Comparison of ENCODE assay signal across 8 cellular contexts in the genomic region with DNA sequence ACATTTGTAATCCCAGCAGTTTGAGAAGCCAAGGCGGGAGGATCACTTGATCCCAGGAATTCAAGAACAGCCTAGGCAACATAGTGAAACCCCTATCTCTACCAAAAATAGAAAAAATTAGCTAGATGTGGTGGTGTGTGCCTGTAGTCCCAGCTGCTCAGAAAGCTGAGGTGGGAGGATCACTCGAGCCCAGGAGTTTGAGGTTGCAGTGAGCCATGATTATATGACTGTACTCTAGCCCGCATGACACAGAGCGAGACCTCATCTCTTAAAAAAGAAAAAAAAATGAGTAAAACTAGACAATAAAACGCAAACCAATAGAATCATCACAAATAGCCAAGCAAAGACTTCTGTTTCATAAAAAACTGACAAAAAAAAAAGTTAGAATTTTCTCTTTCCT. TPM values are rescaled to one million over a fixed set of nuclear protein-coding genes. Genes with fewer than 3 reads are reported as not detected.
DNase-seq lines count a peak whose midpoint lies in the region; ATAC-seq and TF ChIP-seq lines count a peak whose summit lies in the region.

No MANE protein-coding gene starts in this region.

- WGBS in trophoblast cell (ENCODE audit: extremely low coverage, insufficient coverage, insufficient read length) = no CpG with 5 or more reads among the region's 5 CpGs

- H3K36me3 ChIP-seq in trophoblast cell (ENCODE audit: control insufficient read depth in 1 of 2, insufficient read depth in 2 of 2, low read length in 2 of 2) (peaks cover 0 to 1% of the 10 kb centered on the region in 2 experiments), lower lobe of right lung (peaks cover 66% of the 10 kb centered on the region)

- no peak overlapping the region for H2BK120ac ChIP-seq in trophoblast cell (ENCODE audit: insufficient read depth, low read length, poor library complexity)

- TF ChIP-seq CTCF in lower lobe of right lung (IDR thresholded peaks at IDR 0.05) = no peak

- DNase-seq in stimulated activated CD4-positive, alpha-beta T cell treated with anti-CD3 and anti-CD28 coated beads, Interleukin-15, amount 100 ng/mL, for 24 hours = peak; percentile 77
- no peak for DNase-seq in trophoblast cell
- no peak for DNase-seq in inferior parietal cortex (ENCODE audit: extremely low spot score)
- DNase-seq in lower lobe of right lung = no peak
- DNase-seq in DMS53 treated with DMSO at 0.1 percent for 48 hours (lab: John Stamatoyannopoulos, UW; ENCODE audit: unreplicated experiment) = no peak

- H3K27me3 ChIP-seq in trophoblast cell (ENCODE audit: insufficient read depth, low read length) (no peaks in the 10 kb centered on the region), lower lobe of right lung (ENCODE audit: low read depth) (no peaks in the 10 kb centered on the region)

- H3K18ac ChIP-seq in trophoblast cell (ENCODE audit: low read length) = no peak overlapping the region

- no peak overlapping the region for H4K91ac ChIP-seq in trophoblast cell (ENCODE audit: low read depth, low read length)

- H3K23ac ChIP-seq in trophoblast cell (ENCODE audit: low read length) = no peak overlapping the region

- no peak overlapping the region for H4K12ac ChIP-seq in trophoblast cell (ENCODE audit: low read depth, low read length)

- ATAC-seq in GM18867 (IDR thresholded peaks at IDR 0.05; ENCODE audit: unreplicated experiment) = peak; percentile 86
- ATAC-seq in GM21717 (IDR thresholded peaks at IDR 0.05; ENCODE audit: unreplicated experiment) = peak; percentile 80
- peak; percentile 74 for ATAC-seq in HG03520 (IDR thresholded peaks at IDR 0.05; ENCODE audit: unreplicated experiment)
- ATAC-seq in lower lobe of right lung = no peak

- H3K79me1 ChIP-seq in trophoblast cell (ENCODE audit: low read length) = no peaks in the 10 kb centered on the region

- no peak overlapping the region for H4K8ac ChIP-seq in trophoblast cell (ENCODE audit: low read depth, low read length)

- H3K4me3 ChIP-seq in trophoblast cell (ENCODE audit: low read depth, low read length) (no peak overlapping the region), lower lobe of right lung (no peak overlapping the region)

- no peak overlapping the region for H2BK5ac ChIP-seq in trophoblast cell (ENCODE audit: low read depth, low read length, poor library complexity)

- no peaks in the 10 kb centered on the region for H3K79me2 ChIP-seq in trophoblast cell (ENCODE audit: control insufficient read depth, insufficient read depth, low read length, poor library complexity)

- no peak overlapping the region for H2BK12ac ChIP-seq in trophoblast cell (ENCODE audit: low read length)

- H3K27ac ChIP-seq in trophoblast cell (ENCODE audit: low read depth, low read length) = no peak overlapping the region
- no peak overlapping the region for H3K27ac ChIP-seq in lower lobe of right lung

- no peak overlapping the region for H2AK5ac ChIP-seq in trophoblast cell (ENCODE audit: low read length)

- H2AFZ ChIP-seq in trophoblast cell (ENCODE audit: insufficient read depth, low read length, poor library complexity) = no peak overlapping the region

- no peak overlapping the region for H3K4ac ChIP-seq in trophoblast cell (ENCODE audit: low read depth, low read length)

- no peak overlapping the region for H3K9ac ChIP-seq in trophoblast cell (ENCODE audit: low read length)

- H3K9me3 ChIP-seq in trophoblast cell (ENCODE audit: insufficient read depth, low read depth, low read length) = no peaks in the 10 kb centered on the region
- no peaks in the 10 kb centered on the region for H3K9me3 ChIP-seq in lower lobe of right lung

- no peak overlapping the region for H3K4me2 ChIP-seq in trophoblast cell (ENCODE audit: low read length)

- H3K14ac ChIP-seq in trophoblast cell (ENCODE audit: low read length) = no peak overlapping the region

- intact Hi-C loops in lower lobe of right lung (cut with DNase I) = no loop called here

- H3K4me1 ChIP-seq in trophoblast cell (ENCODE audit: control insufficient read depth in 1 of 2, insufficient read depth in 2 of 2, low read length in 2 of 2) (no peaks in the 10 kb centered on the region), lower lobe of right lung (no peaks in the 10 kb centered on the region)

RNA-seq across cellular contexts. Expression of a gene that starts 21.8 kb away (rescaled TPM):
- 329 and 350 TPM in 2 replicates for polyA plus RNA-seq in trophoblast cell (2013)
- total RNA-seq in lower lobe of right lung = 82.7 TPM

RNA-seq across cellular contexts. Expression of a gene that starts 53.3 kb away (rescaled TPM):
- 0.47 and 0.55 TPM in 2 replicates for polyA plus RNA-seq in trophoblast cell (2013)
- 3.2 TPM for total RNA-seq in lower lobe of right lung

Comparison
In these comparisons a context has a peak if more than half of its experiments do, and no peak if none do; other contexts are left out.
1. ATAC-seq: peak in GM18867 (single experiment), GM21717 (single experiment) and HG03520 (single experiment); none in lower lobe of right lung (0 of 2).